In the genomic region with DNA sequence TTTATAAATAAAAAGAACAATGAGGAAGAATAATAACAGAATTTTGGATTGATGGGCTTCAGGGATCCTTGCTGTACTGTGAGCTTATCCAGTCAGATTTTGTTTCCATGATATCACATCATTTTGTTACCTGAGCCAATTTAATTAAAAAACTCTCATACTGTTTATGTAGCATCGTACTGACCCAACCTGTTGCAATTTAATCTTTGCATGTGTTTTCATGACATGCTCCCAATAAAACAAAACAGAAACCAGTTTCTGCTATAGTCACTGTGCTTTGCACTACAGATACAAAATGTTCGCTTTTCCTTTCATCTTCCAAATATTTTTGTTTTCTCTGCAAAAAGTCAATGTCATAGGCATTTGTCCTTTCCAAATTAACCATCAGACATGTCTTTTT, we compare ENCODE assay signal across 21 cellular contexts.
"Had no signal": no experiment of that assay in that cellular context is flagged by ENCODE, and none has a peak within 500 bp of the region (broad histone marks: within the 10 kb centered on the region; RNA-seq: fewer than 3 reads in every experiment).

No MANE protein-coding gene starts in this region.

- H3K27ac Mint-ChIP-seq: activated CD4-positive, alpha-beta T cell treated with anti-CD3 and anti-CD28 coated beads, Interleukin-2, amount 10 ng/mL, durations not matched to agents 7 days and 5 days; activated CD8-positive, alpha-beta T cell treated with anti-CD3 and anti-CD28 coated beads, Interleukin-2, amount 10 ng/mL, durations not matched to agents 7 days and 5 days; activated naive CD8-positive, alpha-beta T cell treated with anti-CD3 and anti-CD28 coated beads, Interleukin-2, amount 10 ng/mL, durations not matched to agents 7 days and 5 days; activated T-cell treated with anti-CD3 and anti-CD28 coated beads, Interleukin-2, amount 50 U/mL, for 24 hours; activated T-helper 2 cell treated with anti-CD3 and anti-CD28 coated beads, Interferon-gamma antibody, Interleukin-2, Interleukin-4, amounts not matched to agents 10 μg/mL and 5 μg/mL and 100 μg/mL, durations not matched to agents 14 hours and 24 hours and 36 hours; nephron had no signal

- H3K9me3 Mint-ChIP-seq: activated CD4-positive, alpha-beta T cell treated with anti-CD3 and anti-CD28 coated beads, Interleukin-2, amount 10 ng/mL, durations not matched to agents 7 days and 5 days; activated naive CD8-positive, alpha-beta T cell treated with anti-CD3 and anti-CD28 coated beads, Interleukin-2, amount 10 ng/mL, durations not matched to agents 7 days and 5 days; activated T-cell treated with anti-CD3 and anti-CD28 coated beads, Interleukin-2, amount 50 U/mL, for 24 hours; activated T-helper 2 cell treated with anti-CD3 and anti-CD28 coated beads, Interferon-gamma antibody, Interleukin-2, Interleukin-4, amounts not matched to agents 10 μg/mL and 5 μg/mL and 100 μg/mL, durations not matched to agents 14 hours and 24 hours and 36 hours; nephron had no signal

- H3K9me3 ChIP-seq: left lung, right atrium auricular region, transverse colon, vagina had no signal

- H3K27me3 ChIP-seq: left lung, right atrium auricular region, transverse colon, vagina had no signal

- H3K4me1 Mint-ChIP-seq: activated CD4-positive, alpha-beta T cell treated with anti-CD3 and anti-CD28 coated beads, Interleukin-2, amount 10 ng/mL, durations not matched to agents 7 days and 5 days; activated naive CD8-positive, alpha-beta T cell treated with anti-CD3 and anti-CD28 coated beads, Interleukin-2, amount 10 ng/mL, durations not matched to agents 7 days and 5 days had no signal

- H3K36me3 Mint-ChIP-seq: activated naive CD8-positive, alpha-beta T cell treated with anti-CD3 and anti-CD28 coated beads, Interleukin-2, amount 10 ng/mL, durations not matched to agents 7 days and 5 days had no signal

- H3K4me1 ChIP-seq: left lung, right atrium auricular region, transverse colon, vagina had no signal

- H3K4me3 Mint-ChIP-seq: activated CD4-positive, alpha-beta T cell treated with anti-CD3 and anti-CD28 coated beads, Interleukin-2, amount 10 ng/mL, durations not matched to agents 7 days and 5 days; activated CD8-positive, alpha-beta T cell treated with anti-CD3 and anti-CD28 coated beads, Interleukin-2, amount 10 ng/mL, durations not matched to agents 7 days and 5 days; activated naive CD8-positive, alpha-beta T cell treated with anti-CD3 and anti-CD28 coated beads, Interleukin-2, amount 10 ng/mL, durations not matched to agents 7 days and 5 days; activated T-cell treated with anti-CD3 and anti-CD28 coated beads, Interleukin-2, amount 50 U/mL, for 24 hours; brain; nephron had no signal

- H3K4me3 ChIP-seq: left lung, right atrium auricular region, transverse colon, vagina had no signal

- DNase-seq: activated CD4-positive, alpha-beta T cell treated with anti-CD3 and anti-CD28 coated beads, Interleukin-2, amount 10 ng/mL, durations not matched to agents 7 days and 5 days; activated CD8-positive, alpha-beta T cell treated with anti-CD3 and anti-CD28 coated beads, Interleukin-2, amount 10 ng/mL, durations not matched to agents 7 days and 5 days; activated naive CD4-positive, alpha-beta T cell treated with Interleukin-2 at 50 U/mL for 16 hours; activated naive CD8-positive, alpha-beta T cell treated with anti-CD3 and anti-CD28 coated beads, Interleukin-2, amount 10 ng/mL, durations not matched to agents 7 days and 5 days; activated T-cell treated with anti-CD3 and anti-CD28 coated beads, Interleukin-2, amount 50 U/mL, for 24 hours; caudate nucleus; foreskin melanocyte; hypothalamus; kidney; left lung; midbrain; occipital lobe; stimulated activated naive CD8-positive, alpha-beta T cell treated with anti-CD3 and anti-CD28 coated beads, Interleukin-15, Interleukin-2, amounts not matched to agents 100 U/mL and 50 U/mL, for 24 hours; T-helper 9 cell; transverse colon had no signal

- H3K27ac ChIP-seq: left lung, right atrium auricular region, transverse colon, vagina had no signal

- H3K36me3 ChIP-seq: left lung, right atrium auricular region, transverse colon, vagina had no signal

- ATAC-seq: activated CD4-positive, CD25-positive, alpha-beta regulatory T cell treated with anti-CD3 and anti-CD28 coated beads, Interleukin-2, amount 50 U/mL, for 24 hours; activated CD8-positive, alpha-beta T cell treated with anti-CD3 and anti-CD28 coated beads, Interleukin-2, amount 10 ng/mL, durations not matched to agents 7 days and 5 days; left lung; stimulated activated naive CD8-positive, alpha-beta T cell treated with anti-CD3 and anti-CD28 coated beads, Interleukin-15, Interleukin-2, amounts not matched to agents 100 U/mL and 50 U/mL, for 24 hours had no signal

- H3K27me3 Mint-ChIP-seq: activated CD4-positive, alpha-beta T cell treated with anti-CD3 and anti-CD28 coated beads, Interleukin-2, amount 10 ng/mL, durations not matched to agents 7 days and 5 days; brain had no signal
